Comparison of ENCODE assay signal across 11 cellular contexts in genomic region chr17:1764705-1765104, GRCh38. TPM values are rescaled to one million over a fixed set of nuclear protein-coding genes. Genes with fewer than 3 reads are reported as not detected.
DNase-seq lines count a peak whose midpoint lies in the region; ATAC-seq and TF ChIP-seq lines count a peak whose summit lies in the region.
"Not testable (repeated sequence)": the region's sequence is repeated elsewhere in the genome, so short reads cannot be mapped to it uniquely, and the experiment has no call there.
"Had no signal": no experiment of that assay in that cellular context is flagged by ENCODE, and none has a peak within 500 bp of the region (broad histone marks: within the 10 kb centered on the region; RNA-seq: fewer than 3 reads in every experiment).

No MANE protein-coding gene starts in this region.

- H3K4me1 ChIP-seq in GM23248 (ENCODE audit: insufficient read depth) (peaks cover 32% of the 10 kb centered on the region), right atrium auricular region (peaks cover 0 to 34% of the 10 kb centered on the region in 2 donors), spleen (peaks cover 17 to 78% (median 45%) of the 10 kb centered on the region in 6 donors), vagina (peaks cover 68% of the 10 kb centered on the region)
- H3K4me1 ChIP-seq in naive thymus-derived CD4-positive, alpha-beta T cell (ENCODE audit: control insufficient read depth in 2 of 2, insufficient read depth in 2 of 2, low read length in 2 of 2), result peaks cover 19 to 37% of the 10 kb centered on the region in 2 donors

- H3K9me2 ChIP-seq in GM23248 (ENCODE audit: insufficient read depth), result not testable (repeated sequence)

- H4K20me1 ChIP-seq in GM23248 (ENCODE audit: insufficient read depth), result not testable (repeated sequence)

- H3K4me1 Mint-ChIP-seq in T-helper 1 cell treated with Interleukin-12 subunit alpha and Interleukin-12 subunit beta and Interleukin-4 antibody, amounts not matched to agents 30 μg/mL and 1 μg/mL, for 36 hours (ENCODE audit: low read depth), result peaks cover 24% of the 10 kb centered on the region
- peaks cover 48% of the 10 kb centered on the region for H3K4me1 Mint-ChIP-seq in activated naive CD4-positive, alpha-beta T cell treated with anti-CD3 and anti-CD28 coated beads, Interleukin-2, amount 50 U/mL, for 24 hours
- peaks cover 57% of the 10 kb centered on the region for H3K4me1 Mint-ChIP-seq in dendritic cell treated with granulocyte-macrophage colony-stimulating factor and Interleukin-4, amounts not matched to agents 40 ng/mL and 50 ng/mL, for 4 days (ENCODE audit: low read depth)
- H3K4me1 Mint-ChIP-seq in naive thymus-derived CD4-positive, alpha-beta T cell, result peaks cover 24 to 64% (median 39%) of the 10 kb centered on the region in 7 donors

- not testable (repeated sequence) for ATAC-seq in naive thymus-derived CD4-positive, alpha-beta T cell

- not testable (repeated sequence) for H3F3A ChIP-seq in GM23248 (ENCODE audit: insufficient read depth)

- H3K9me3 ChIP-seq in GM23248 (ENCODE audit: low read depth); right atrium auricular region; naive thymus-derived CD4-positive, alpha-beta T cell (ENCODE audit: control insufficient read depth in 2 of 3, low read length in 3 of 3); spleen; vagina: not testable (repeated sequence)

- H3K27me3 Mint-ChIP-seq in T-helper 1 cell treated with Interleukin-12 subunit alpha and Interleukin-12 subunit beta and Interleukin-4 antibody, amounts not matched to agents 30 μg/mL and 1 μg/mL, for 36 hours (ENCODE audit: low read depth); activated naive CD4-positive, alpha-beta T cell treated with anti-CD3 and anti-CD28 coated beads, Interleukin-2, amount 50 U/mL, for 24 hours; dendritic cell treated with granulocyte-macrophage colony-stimulating factor and Interleukin-4, amounts not matched to agents 40 ng/mL and 50 ng/mL, for 4 days; naive thymus-derived CD4-positive, alpha-beta T cell: not testable (repeated sequence)

- not testable (repeated sequence) for TF ChIP-seq CTCF in right atrium auricular region (IDR thresholded peaks at IDR 0.05); spleen (IDR thresholded peaks at IDR 0.05 in 8 of 11, conservative IDR thresholded peaks at IDR 0.05 in 3 of 11); vagina (IDR thresholded peaks at IDR 0.05)

- CTCF ChIA-PET in naive thymus-derived CD4-positive, alpha-beta T cell (lab: Charles Lee), result interaction anchor here (1.0 to 1.2 kb wide), 2 partner anchors 19 to 44 kb away, joined by 3 to 4 read pairs; no protein-coding TSS in a partner anchor

- POLR2A ChIA-PET in naive thymus-derived CD4-positive, alpha-beta T cell (lab: Charles Lee), result interaction anchor here (1.1 to 2.1 kb wide), 5 partner anchors 11 to 48 kb away, joined by 3 to 6 read pairs (median 4); no protein-coding TSS in a partner anchor

- peak overlapping the region; percentile 54 for H3K4me3 Mint-ChIP-seq in T-helper 1 cell treated with Interleukin-12 subunit alpha and Interleukin-12 subunit beta and Interleukin-4 antibody, amounts not matched to agents 30 μg/mL and 1 μg/mL, for 36 hours
- H3K4me3 Mint-ChIP-seq in activated naive CD4-positive, alpha-beta T cell treated with anti-CD3 and anti-CD28 coated beads, Interleukin-2, amount 50 U/mL, for 24 hours, result peak overlapping the region; percentile 67
- peak overlapping the region; percentile 46 for H3K4me3 Mint-ChIP-seq in dendritic cell treated with granulocyte-macrophage colony-stimulating factor and Interleukin-4, amounts not matched to agents 40 ng/mL and 50 ng/mL, for 4 days
- H3K4me3 Mint-ChIP-seq in naive thymus-derived CD4-positive, alpha-beta T cell, result peak overlapping the region in 9 of 10 donors; percentile 50 to 85 (median 71)

- H3K27ac Mint-ChIP-seq in T-helper 1 cell treated with Interleukin-12 subunit alpha and Interleukin-12 subunit beta and Interleukin-4 antibody, amounts not matched to agents 30 μg/mL and 1 μg/mL, for 36 hours, result peak overlapping the region; percentile 91
- peak overlapping the region; percentile 71 for H3K27ac Mint-ChIP-seq in activated naive CD4-positive, alpha-beta T cell treated with anti-CD3 and anti-CD28 coated beads, Interleukin-2, amount 50 U/mL, for 24 hours
- H3K27ac Mint-ChIP-seq in dendritic cell treated with granulocyte-macrophage colony-stimulating factor and Interleukin-4, amounts not matched to agents 40 ng/mL and 50 ng/mL, for 4 days, result peak overlapping the region; percentile 97
- peak overlapping the region; percentile 64 to 92 (median 84) for H3K27ac Mint-ChIP-seq in naive thymus-derived CD4-positive, alpha-beta T cell

- H3K27ac ChIP-seq in GM23248 (peak overlapping the region; percentile 82), right atrium auricular region (peak overlapping the region; percentile 76 to 82), spleen (peak overlapping the region in 7 of 8 donors; percentile 58 to 87 (median 81)), vagina (peak overlapping the region; percentile 86)
- peak overlapping the region; percentile 33 for H3K27ac ChIP-seq in naive thymus-derived CD4-positive, alpha-beta T cell (ENCODE audit: low read depth, low read length)

- in situ Hi-C loops in GM23248 (cut with MboI), result not testable (repeated sequence)

- not testable (repeated sequence) for H3K4me3 ChIP-seq in GM23248; right atrium auricular region; naive thymus-derived CD4-positive, alpha-beta T cell (ENCODE audit: low read length)
- peak overlapping the region in 1 of 8 donors; percentile 58 for H3K4me3 ChIP-seq in spleen
- peak overlapping the region; percentile 33 to 52 for H3K4me3 ChIP-seq in vagina

- not testable (repeated sequence) for H3K27me3 ChIP-seq in GM23248 (replicated peaks; ENCODE audit: insufficient read depth); right atrium auricular region; naive thymus-derived CD4-positive, alpha-beta T cell (ENCODE audit: control insufficient read depth in 2 of 2, insufficient read depth in 2 of 2, low read length in 2 of 2); spleen (replicated peaks in 1 of 7); vagina

- H3K36me3 Mint-ChIP-seq in T-helper 1 cell treated with Interleukin-12 subunit alpha and Interleukin-12 subunit beta and Interleukin-4 antibody, amounts not matched to agents 30 μg/mL and 1 μg/mL, for 36 hours (ENCODE audit: low read depth); activated naive CD4-positive, alpha-beta T cell treated with anti-CD3 and anti-CD28 coated beads, Interleukin-2, amount 50 U/mL, for 24 hours; dendritic cell treated with granulocyte-macrophage colony-stimulating factor and Interleukin-4, amounts not matched to agents 40 ng/mL and 50 ng/mL, for 4 days (ENCODE audit: low read depth); naive thymus-derived CD4-positive, alpha-beta T cell: not testable (repeated sequence)

- not testable (repeated sequence) for H3K36me3 ChIP-seq in GM23248 (ENCODE audit: low read depth); right atrium auricular region; naive thymus-derived CD4-positive, alpha-beta T cell (ENCODE audit: control insufficient read depth in 2 of 3, insufficient read depth in 3 of 3, low read length in 3 of 3); spleen; vagina

- not testable (repeated sequence) for H3K79me2 ChIP-seq in GM23248 (ENCODE audit: insufficient read depth)

- H3K4me2 ChIP-seq in GM23248 (ENCODE audit: unreplicated experiment), result peak overlapping the region; percentile 50

- WGBS in GM23248 (ENCODE audit: low coverage in 1 of 2, low lambda C conversion rate in 2 of 2, missing lambda C conversion rate in 2 of 2), 2 experiments, result 82 to 84% methylated on average over 7 of the region's 7 CpGs
- WGBS in spleen, 5 donors, result 85 to 87% (median 85%) methylated on average over 7 of the region's 7 CpGs

- DNase-seq in GM23248; right atrium auricular region (ENCODE audit: low spot score); naive thymus-derived CD4-positive, alpha-beta T cell; spleen; vagina (ENCODE audit: extremely low spot score in 2 of 2): not testable (repeated sequence)

- H3K9me3 Mint-ChIP-seq in T-helper 1 cell treated with Interleukin-12 subunit alpha and Interleukin-12 subunit beta and Interleukin-4 antibody, amounts not matched to agents 30 μg/mL and 1 μg/mL, for 36 hours; activated naive CD4-positive, alpha-beta T cell treated with anti-CD3 and anti-CD28 coated beads, Interleukin-2, amount 50 U/mL, for 24 hours; dendritic cell treated with granulocyte-macrophage colony-stimulating factor and Interleukin-4, amounts not matched to agents 40 ng/mL and 50 ng/mL, for 4 days; naive thymus-derived CD4-positive, alpha-beta T cell: not testable (repeated sequence)

- intact Hi-C loops in dendritic cell treated with granulocyte-macrophage colony-stimulating factor and Interleukin-4, amounts not matched to agents 40 ng/mL and 50 ng/mL, for 4 days (cut with micrococcal nuclease), result loop anchor here (5.0 kb wide), 1 partner anchor 37 kb away; no protein-coding TSS in a partner anchor
- intact Hi-C loops in naive thymus-derived CD4-positive, alpha-beta T cell (cut with micrococcal nuclease), result loop anchor here (1.0 to 5.0 kb wide), 3 partner anchors 40 to 48 kb away; partner anchors contain the start of gene WDR81 (in 2 of the 2)
- intact Hi-C loops in spleen (cut with DNase I; ENCODE audit: low total_unique reads); vagina (cut with DNase I): not testable (repeated sequence)

- H2AFZ ChIP-seq in GM23248, result peak overlapping the region; percentile 79

- TF ChIP-seq POLR2A in spleen (IDR thresholded peaks at IDR 0.05); vagina (IDR thresholded peaks at IDR 0.05): not testable (repeated sequence)

- peak overlapping the region; percentile 67 for H3K9ac ChIP-seq in GM23248

RNA-seq across cellular contexts. Expression of gene SERPINF1, which starts 2.8 kb away (rescaled TPM):
- total RNA-seq in GM23248 (2014; rRNA removed; shearing (Covaris generic)), result 60.3 and 91.4 TPM in 2 replicates
- polyA plus RNA-seq in GM23248 (2016; fragmentation: Nextera tagmentation; extraction: Ambion mirVana) (28.3 and 29.0 TPM in 2 replicates), spleen (100 to 1,000 TPM in 1 of 3 donors, 10 to 100 TPM in 2; 53.5 to 132 (median 99.5) TPM)
- total RNA-seq in right atrium auricular region (100 to 1,000 TPM; 348 to 498 TPM), spleen (100 to 1,000 TPM in 5 of 7 donors, 10 to 100 TPM in 2; 79.8 to 361 (median 192) TPM), vagina (1,040 TPM)
- total RNA-seq in naive thymus-derived CD4-positive, alpha-beta T cell, result 10 to 100 TPM in 1 of 5 experiments, 1 to 10 TPM in 3, not detected in 1; 1.5 to 12.1 (median 4.9) TPM
- 1 to 10 TPM; 4.6 to 8.9 TPM for polyA plus RNA-seq in naive thymus-derived CD4-positive, alpha-beta T cell
- total RNA-seq: activated naive CD4-positive, alpha-beta T cell treated with anti-CD3 and anti-CD28 coated beads for 36 hours; T-helper 1 cell treated with Interleukin-12 subunit alpha and Interleukin-12 subunit beta and Interleukin-4 antibody, amounts not matched to agents 30 ng/mL and 1 ng/mL, for 36 hours had no signal

RNA-seq across cellular contexts. Expression of gene SERPINF2, which starts 22.0 kb away (rescaled TPM):
- not detected in 2 replicates for total RNA-seq in GM23248 (2014; rRNA removed; shearing (Covaris generic))
- 0.08 TPM in 1 of 2 replicates, not detected in the other for polyA plus RNA-seq in GM23248 (2016; fragmentation: Nextera tagmentation; extraction: Ambion mirVana)
- total RNA-seq in right atrium auricular region, result 1 to 10 TPM; 1.0 to 1.5 TPM
- total RNA-seq in naive thymus-derived CD4-positive, alpha-beta T cell, result 1 to 10 TPM in 1 of 5 experiments, under 1 TPM in 4; 0.27 to 1.4 (median 0.65) TPM
- polyA plus RNA-seq in naive thymus-derived CD4-positive, alpha-beta T cell, result not detected
- total RNA-seq in spleen, result 1 to 10 TPM; 1.6 to 7.9 (median 5.0) TPM
- polyA plus RNA-seq in spleen, result 1 to 10 TPM; 3.5 to 7.0 (median 4.9) TPM
- total RNA-seq in vagina, result 23.8 TPM
- total RNA-seq: activated naive CD4-positive, alpha-beta T cell treated with anti-CD3 and anti-CD28 coated beads for 36 hours; frontal cortex had no signal

RNA-seq across cellular contexts. Expression of gene WDR81, which starts 40.2 kb away (rescaled TPM):
- total RNA-seq in GM23248 (2014; rRNA removed; shearing (Covaris generic)), result 23.0 and 23.9 TPM in 2 replicates
- polyA plus RNA-seq in GM23248 (2016; fragmentation: Nextera tagmentation; extraction: Ambion mirVana) (4.4 and 5.8 TPM in 2 replicates), spleen (10 to 100 TPM; 16.2 to 41.3 (median 29.3) TPM)
- total RNA-seq in right atrium auricular region (10 to 100 TPM; 10.9 to 17.9 TPM), spleen (10 to 100 TPM; 38.2 to 74.7 (median 54.7) TPM), vagina (57.2 TPM)
- total RNA-seq in naive thymus-derived CD4-positive, alpha-beta T cell, result 10 to 100 TPM; 30.7 to 55.1 (median 38.3) TPM
- polyA plus RNA-seq in naive thymus-derived CD4-positive, alpha-beta T cell, result 10 to 100 TPM in 1 of 2 donors, 1 to 10 TPM in 1; 9.8 to 25.5 TPM

RNA-seq across cellular contexts. Expression of gene TLCD2, which starts 54.5 kb away (rescaled TPM):
- total RNA-seq in GM23248 (2014; rRNA removed; shearing (Covaris generic)), result 2.2 and 2.8 TPM in 2 replicates
- polyA plus RNA-seq in GM23248 (2016; fragmentation: Nextera tagmentation; extraction: Ambion mirVana), result 2.2 and 2.4 TPM in 2 replicates
- 1 to 10 TPM; 1.1 to 3.7 TPM for total RNA-seq in right atrium auricular region
- under 1 TPM in 4 of 5 experiments, not detected in 1; 0.05 to 0.49 (median 0.08) TPM for total RNA-seq in naive thymus-derived CD4-positive, alpha-beta T cell
- polyA plus RNA-seq in naive thymus-derived CD4-positive, alpha-beta T cell, result not detected
- 1 to 10 TPM; 1.7 to 5.4 (median 3.1) TPM for total RNA-seq in spleen
- polyA plus RNA-seq in spleen, result under 1 TPM; 0.26 to 0.67 (median 0.28) TPM
- total RNA-seq in vagina, result 10.8 TPM

Comparison
In these comparisons a context has a peak if more than half of its experiments do, and no peak if none do; other contexts are left out.
1. H3K27ac ChIP-seq: peak in every context shown above with its lines; median percentile 86 in vagina; 82 in GM23248; 81 in spleen; 79 in right atrium auricular region; 33 in naive thymus-derived CD4-positive, alpha-beta T cell.